ENCODE assay signal across 8 cellular contexts in genomic region chr3:196502775-196503181, GRCh38.
DNase-seq lines count a peak whose midpoint lies in the region; ATAC-seq and TF ChIP-seq lines count a peak whose summit lies in the region.

No MANE protein-coding gene starts in this region.

- H3K9me3 Mint-ChIP-seq in effector memory CD8-positive, alpha-beta T cell: no peaks in the 10 kb centered on the region
- peaks cover 9% of the 10 kb centered on the region for H3K9me3 Mint-ChIP-seq in memory B cell

- peaks cover 41 to 49% of the 10 kb centered on the region in 2 donors for H3K4me1 Mint-ChIP-seq in effector memory CD8-positive, alpha-beta T cell (ENCODE audit: low read depth in 2 of 2)
- H3K4me1 Mint-ChIP-seq in memory B cell: peaks cover 33% of the 10 kb centered on the region

- H3K27me3 ChIP-seq in GM06990 (replicated peaks; ENCODE audit: control insufficient read depth, insufficient read depth, low read length): no peaks in the 10 kb centered on the region

- ATAC-seq in HG02759 (IDR thresholded peaks at IDR 0.05; ENCODE audit: unreplicated experiment) (peak; percentile 4), memory B cell (ENCODE audit: low read depth) (peak; percentile 29), GM19351 (IDR thresholded peaks at IDR 0.05; ENCODE audit: unreplicated experiment) (no peak)
- ATAC-seq in effector memory CD8-positive, alpha-beta T cell (replicated peaks): peak; percentile 56

- H3K36me3 ChIP-seq in GM06990 (ENCODE audit: control insufficient read depth, insufficient read depth, low read length): no peaks in the 10 kb centered on the region; the same call in 1 of the 2 replicates

- DNase-seq in GM06990 (ENCODE audit: extremely low read depth, insufficient read length) (peak; percentile 65), NCI-H345 treated with DMSO at 0.1 percent for 48 hours (lab: John Stamatoyannopoulos, UW; ENCODE audit: unreplicated experiment) (peak; percentile 74), memory B cell (ENCODE audit: low spot score in 2 of 2) (peak in 1 of 2 donors; percentile 34)
- DNase-seq in activated CD8-positive, alpha-beta memory T cell treated with anti-CD3 and anti-CD28 coated beads for 4 hours (ENCODE audit: low read depth in 2 of 2): peak; percentile 18 to 47
- DNase-seq in effector memory CD8-positive, alpha-beta T cell: peak; percentile 48 to 54 (median 51)
- peak; percentile 36 for DNase-seq in stimulated activated CD8-positive, alpha-beta memory T cell treated with anti-CD3 and anti-CD28 coated beads, Interleukin-12 subunit alpha, Interleukin-12 subunit beta, amount 100 ng/mL, for 1 hour (ENCODE audit: low read depth)

- H3K4me3 Mint-ChIP-seq in effector memory CD8-positive, alpha-beta T cell: peak overlapping the region; percentile 99 to 100
- H3K4me3 Mint-ChIP-seq in memory B cell: peak overlapping the region; percentile 100

- peaks cover 43% of the 10 kb centered on the region for H3K36me3 Mint-ChIP-seq in effector memory CD8-positive, alpha-beta T cell (ENCODE audit: insufficient read depth)
- H3K36me3 Mint-ChIP-seq in memory B cell: peaks cover 9% of the 10 kb centered on the region

- H3K27ac Mint-ChIP-seq in effector memory CD8-positive, alpha-beta T cell: peak overlapping the region; percentile 96 to 98
- H3K27ac Mint-ChIP-seq in memory B cell: peak overlapping the region; percentile 94

- no peak for TF ChIP-seq CTCF in GM06990 (IDR thresholded peaks at IDR 0.05; ENCODE audit: insufficient read depth, low read length, poor library complexity, severe bottlenecking)

- H3K27me3 Mint-ChIP-seq in effector memory CD8-positive, alpha-beta T cell: no peaks in the 10 kb centered on the region
- no peaks in the 10 kb centered on the region for H3K27me3 Mint-ChIP-seq in memory B cell

- H3K4me3 ChIP-seq in GM06990 (replicated peaks; ENCODE audit: low read depth, low read length): peak overlapping the region; percentile 77
